9 cellular contexts compared by ENCODE assay signal in genomic region chrX:1466971-1467561, GRCh38. TPM values are rescaled to one million over a fixed set of nuclear protein-coding genes. Genes with fewer than 3 reads are reported as not detected.
DNase-seq lines count a peak whose midpoint lies in the region; ATAC-seq and TF ChIP-seq lines count a peak whose summit lies in the region.
"Had no signal": no experiment of that assay in that cellular context is flagged by ENCODE, and none has a peak within 500 bp of the region (broad histone marks: within the 10 kb centered on the region; RNA-seq: fewer than 3 reads in every experiment).

No MANE protein-coding gene starts in this region.

- no peak overlapping the region; the same call in 1 of the 2 replicates for H3K27ac Mint-ChIP-seq in GM23338

- no peaks in the 10 kb centered on the region for H3K9me3 ChIP-seq in esophagus squamous epithelium

- H3K27me3 Mint-ChIP-seq in GM23338 (ENCODE audit: insufficient read depth, low read depth, poor library complexity), result peaks cover 12% of the 10 kb centered on the region

- intact Hi-C loops in esophagus squamous epithelium (cut with DNase I), result no loop called here

- no peak overlapping the region for H2AFZ ChIP-seq in GM23338

- H3K4me3 ChIP-seq in esophagus squamous epithelium (peak overlapping the region in 2 of 4 donors; percentile 6 to 30), GM23338 (no peak overlapping the region)

- peaks cover 5% of the 10 kb centered on the region; the same call in 1 of the 3 replicates for H3K4me1 Mint-ChIP-seq in GM23338
- H3K4me1 Mint-ChIP-seq: brain had no signal

- TF ChIP-seq CTCF in esophagus squamous epithelium (IDR thresholded peaks at IDR 0.05) (no peak), GM23338 (conservative IDR thresholded peaks at IDR 0.05; ENCODE audit: low read depth in 2 of 2) (no peak)

- no peak overlapping the region for H3K4me3 Mint-ChIP-seq in GM23338
- H3K4me3 Mint-ChIP-seq: brain had no signal

- peaks cover 12% of the 10 kb centered on the region; the same call in 2 of the 3 replicates for H3K36me3 Mint-ChIP-seq in GM23338 (ENCODE audit: low read depth)
- H3K36me3 Mint-ChIP-seq: brain had no signal

- peaks cover 70% of the 10 kb centered on the region for H3K9me3 Mint-ChIP-seq in GM23338

- no peaks in the 10 kb centered on the region for H3K9me2 ChIP-seq in GM23338 (ENCODE audit: insufficient read depth)

- H3K4me2 ChIP-seq in GM23338, result no peak overlapping the region

- H3K4me1 ChIP-seq in esophagus squamous epithelium (peaks cover 0 to 21% (median 0%) of the 10 kb centered on the region in 3 donors), GM23338 (ENCODE audit: insufficient read depth) (no peaks in the 10 kb centered on the region)

- WGBS in esophagus squamous epithelium, 2 donors, result 28 to 42% methylated on average over 11 to 16 of the region's 20 CpGs

- H3K27me3 ChIP-seq in esophagus squamous epithelium (peaks cover 0 to 67% (median 0%) of the 10 kb centered on the region in 4 donors), GM23338 (ENCODE audit: insufficient read depth) (no peaks in the 10 kb centered on the region)

- peak; percentile 27 for DNase-seq in OCI-M1 (lab: John Stamatoyannopoulos, UW)
- peak; percentile 11 for DNase-seq in esophagus squamous epithelium (lab: John Stamatoyannopoulos, UW)
- DNase-seq in NCI-H446 treated with DMSO at 0.1 percent for 48 hours (lab: John Stamatoyannopoulos, UW), result no peak
- DNase-seq in EL, result no peak
- no peak for DNase-seq in GM23338 (ENCODE audit: low spot score)
- DNase-seq in COLO668 (lab: John Stamatoyannopoulos, UW; ENCODE audit: unreplicated experiment), result no peak

- H3K36me3 ChIP-seq in esophagus squamous epithelium (no peaks in the 10 kb centered on the region), GM23338 (ENCODE audit: insufficient read depth) (no peaks in the 10 kb centered on the region)

- H4K20me1 ChIP-seq in GM23338 (replicated peaks; ENCODE audit: insufficient read depth), result no peaks in the 10 kb centered on the region

- H3K27ac ChIP-seq in esophagus squamous epithelium, result peak overlapping the region in 2 of 4 donors; percentile 35 to 63
- no peak overlapping the region for H3K27ac ChIP-seq in GM23338 (ENCODE audit: low read depth)

- no peaks in the 10 kb centered on the region for H3F3A ChIP-seq in GM23338 (replicated peaks; ENCODE audit: low read depth)

- H3K79me2 ChIP-seq in GM23338 (replicated peaks; ENCODE audit: insufficient read depth), result no peaks in the 10 kb centered on the region

- no peak for TF ChIP-seq POLR2A in esophagus squamous epithelium (IDR thresholded peaks at IDR 0.05)

- peak; percentile 50 for ATAC-seq in GM18517 (IDR thresholded peaks at IDR 0.05; ENCODE audit: unreplicated experiment)
- ATAC-seq in HG02588 (IDR thresholded peaks at IDR 0.05; ENCODE audit: unreplicated experiment), result peak; percentile 38
- no peak for ATAC-seq in GM23338

TF ChIP-seq in GM23338, 12 proteins besides CTCF, POLR2A, EP300 and RAD21 (continues in another document):
- TF ChIP-seq ZNF331 (CRISPR knock-in tag; IDR thresholded peaks at IDR 0.05; ENCODE audit: low read depth) (no peak), CREB1 (CRISPR knock-in tag; IDR thresholded peaks at IDR 0.05; ENCODE audit: low read depth) (no peak), STAT1 (IDR thresholded peaks at IDR 0.05; ENCODE audit: unreplicated experiment) (no peak), REST (IDR thresholded peaks at IDR 0.05; ENCODE audit: unreplicated experiment) (no peak), ZNF462 (CRISPR knock-in tag; IDR thresholded peaks at IDR 0.05) (no peak)
- TF ChIP-seq, protein P1, sequence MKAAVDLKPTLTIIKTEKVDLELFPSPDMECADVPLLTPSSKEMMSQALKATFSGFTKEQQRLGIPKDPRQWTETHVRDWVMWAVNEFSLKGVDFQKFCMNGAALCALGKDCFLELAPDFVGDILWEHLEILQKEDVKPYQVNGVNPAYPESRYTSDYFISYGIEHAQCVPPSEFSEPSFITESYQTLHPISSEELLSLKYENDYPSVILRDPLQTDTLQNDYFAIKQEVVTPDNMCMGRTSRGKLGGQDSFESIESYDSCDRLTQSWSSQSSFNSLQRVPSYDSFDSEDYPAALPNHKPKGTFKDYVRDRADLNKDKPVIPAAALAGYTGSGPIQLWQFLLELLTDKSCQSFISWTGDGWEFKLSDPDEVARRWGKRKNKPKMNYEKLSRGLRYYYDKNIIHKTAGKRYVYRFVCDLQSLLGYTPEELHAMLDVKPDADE (IDR thresholded peaks at IDR 0.05), result no peak

RNA-seq across cellular contexts. Expression of gene ASMTL, which starts 14.4 kb away (rescaled TPM):
- 10 to 100 TPM in 2 of 4 donors, 1 to 10 TPM in 2; 4.4 to 21.4 (median 11.1) TPM for total RNA-seq in esophagus squamous epithelium
- 50.3 and 53.7 TPM in 2 replicates for total RNA-seq in GM23338 (2014; rRNA removed; shearing (Covaris generic))
- polyA plus RNA-seq in GM23338 (2016; fragmentation: Nextera tagmentation; extraction: Ambion mirVana), result 55.6 and 61.2 TPM in 2 replicates

Comparison
In these comparisons a context has a peak if more than half of its experiments do, and no peak if none do; other contexts are left out.
1. DNase-seq: peak in OCI-M1 (single experiment) and esophagus squamous epithelium (single experiment); none in NCI-H446 treated with DMSO at 0.1 percent for 48 hours (single experiment), EL (single experiment), GM23338 (single experiment) and COLO668 (single experiment).